19 cellular contexts compared by ENCODE assay signal in the genomic region with DNA sequence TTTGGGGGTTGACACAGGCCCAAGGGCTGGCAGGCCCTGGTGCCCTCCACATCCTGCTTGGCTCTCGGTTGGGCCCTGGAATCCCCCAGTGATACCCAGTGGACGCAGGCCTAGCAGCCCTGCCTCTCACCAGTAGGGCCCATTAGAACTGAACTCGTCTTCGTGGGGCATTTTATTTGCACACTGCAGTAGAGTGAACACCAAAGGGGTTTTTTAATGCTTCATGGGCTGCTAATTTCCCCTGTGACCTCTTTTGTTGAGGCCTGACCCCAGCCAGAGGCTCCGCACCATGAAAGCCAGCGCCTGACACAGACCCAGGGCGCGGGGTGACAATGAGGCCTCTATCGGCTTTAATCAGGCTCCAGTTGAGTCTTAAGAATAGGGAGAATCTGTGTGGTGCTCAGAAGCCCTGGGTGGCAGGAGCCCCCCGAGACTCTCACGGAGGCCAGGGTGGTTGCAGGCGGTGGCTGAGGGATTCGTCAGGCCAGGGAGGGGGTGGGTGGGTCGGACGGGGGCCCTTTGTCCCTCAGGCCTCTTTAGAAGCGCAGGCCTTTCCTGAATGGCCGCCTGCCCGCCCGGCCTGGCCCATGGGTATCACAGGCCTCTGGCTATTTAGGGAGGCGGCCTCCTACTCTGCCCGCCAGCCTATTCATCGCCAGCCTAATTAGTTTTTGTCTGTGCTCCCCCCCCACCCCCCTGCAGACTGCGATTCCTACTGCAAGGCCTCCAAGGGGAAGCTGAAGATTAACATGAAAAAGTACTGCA.
"Had no signal": no experiment of that assay in that cellular context is flagged by ENCODE, and none has a peak within 500 bp of the region (broad histone marks: within the 10 kb centered on the region; RNA-seq: fewer than 3 reads in every experiment).

No MANE protein-coding gene starts in this region.

- H3K27me3 ChIP-seq: upper lobe of right lung had no signal

- H3K27ac ChIP-seq: coronary artery, upper lobe of right lung had no signal

- H3K4me3 ChIP-seq: coronary artery, upper lobe of right lung had no signal

- DNase-seq: activated CD4-positive, alpha-beta T cell treated with anti-CD3 and anti-CD28 coated beads, Interleukin-2, amount 10 ng/mL, durations not matched to agents 24 days and 14 days; activated CD4-positive, CD25-positive, alpha-beta regulatory T cell; activated CD8-positive, alpha-beta memory T cell treated with anti-CD3 and anti-CD28 coated beads, Interleukin-2, amount 50 U/mL, for 4 hours; activated CD8-positive, alpha-beta T cell treated with anti-CD3 and anti-CD28 coated beads, Interleukin-2, amount 10 ng/mL, durations not matched to agents 7 days and 5 days; activated effector memory CD4-positive, alpha-beta T cell treated with anti-CD3 and anti-CD28 coated beads, Interleukin-2, amount 50 U/mL, for 16 hours; activated T-cell treated with anti-CD3 and anti-CD28 coated beads, Interleukin-2, amount 50 U/mL, for 48 hours; amniotic stem cell; effector CD8-positive, alpha-beta T cell; foreskin melanocyte; head of caudate nucleus; naive B cell; stimulated activated CD4-positive, alpha-beta T cell treated with anti-CD3 and anti-CD28 coated beads, Interleukin-1b, Interleukin-23, amount 100 ng/mL, for 48 hours; stimulated activated naive CD8-positive, alpha-beta T cell treated with anti-CD3 and anti-CD28 coated beads, Interleukin-15, amount 100 ng/mL, for 72 hours; SW 1271; upper lobe of right lung had no signal

- ATAC-seq: activated CD8-positive, alpha-beta T cell treated with anti-CD3 and anti-CD28 coated beads, Interleukin-2, amount 10 ng/mL, durations not matched to agents 7 days and 5 days; activated naive CD4-positive, alpha-beta T cell treated with anti-CD3 and anti-CD28 coated beads, Interleukin-2, amount 50 U/mL, for 72 hours; left lobe of liver; sciatic nerve; stimulated activated naive CD8-positive, alpha-beta T cell treated with anti-CD3 and anti-CD28 coated beads, Interleukin-15, amount 100 ng/mL, for 72 hours; upper lobe of right lung had no signal

- H3K4me1 ChIP-seq: upper lobe of right lung had no signal

- H3K36me3 ChIP-seq: upper lobe of right lung had no signal
